ENCODE assay signal across 12 cellular contexts in genomic region chr12:10372534-10372931, GRCh38. TPM values are rescaled to one million over a fixed set of nuclear protein-coding genes. Genes with fewer than 3 reads are reported as not detected.
DNase-seq lines count a peak whose midpoint lies in the region; ATAC-seq and TF ChIP-seq lines count a peak whose summit lies in the region.
"Had no signal": no experiment of that assay in that cellular context is flagged by ENCODE, and none has a peak within 500 bp of the region (broad histone marks: within the 10 kb centered on the region; RNA-seq: fewer than 3 reads in every experiment).

No MANE protein-coding gene starts in this region.

- H3K27me3 Mint-ChIP-seq in Caco-2 (ENCODE audit: insufficient read depth, unreplicated experiment) (no peaks in the 10 kb centered on the region), progenitor cell of endocrine pancreas (no peaks in the 10 kb centered on the region)

- ATAC-seq in esophagus mucosa (peak; percentile 48), HG02642 (IDR thresholded peaks at IDR 0.05; ENCODE audit: poor library complexity, unreplicated experiment) (no peak), HG02571 (IDR thresholded peaks at IDR 0.05; ENCODE audit: unreplicated experiment) (no peak)
- ATAC-seq: body of pancreas had no signal

- DNase-seq in Caco-2 (peak; percentile 52 to 61), NOMO-1 treated with DMSO at 0.1 percent for 48 hours (lab: John Stamatoyannopoulos, UW; ENCODE audit: unreplicated experiment) (peak; percentile 17), progenitor cell of endocrine pancreas (ENCODE audit: low spot score, unreplicated experiment) (no peak), GM13976 (ENCODE audit: low spot score) (no peak)
- DNase-seq: body of pancreas, Karpas-422, NCI-H526 had no signal

- H3K4me1 Mint-ChIP-seq in Caco-2 (ENCODE audit: low read depth, unreplicated experiment) (peaks cover 40% of the 10 kb centered on the region), progenitor cell of endocrine pancreas (ENCODE audit: low read depth) (peaks cover 34% of the 10 kb centered on the region)

- H3K36me3 Mint-ChIP-seq in Caco-2 (ENCODE audit: insufficient read depth, unreplicated experiment) (peaks cover 7% of the 10 kb centered on the region), progenitor cell of endocrine pancreas (ENCODE audit: insufficient read depth) (peaks cover 73% of the 10 kb centered on the region)

- no peaks in the 10 kb centered on the region; the same call in 1 of the 2 replicates for H3K36me3 ChIP-seq in Caco-2 (ENCODE audit: control insufficient read depth, insufficient read depth, low read length)

- CTCF ChIA-PET in Caco-2 (lab: Charles Lee) = no interaction called here

- no TSS peak for BruUV-seq in Caco-2 (replicated peaks; lab: Mats Ljungman, UMichigan)

- H3K4me3 ChIP-seq in Caco-2 (ENCODE audit: low read depth, low read length) = no peak overlapping the region
- H3K4me3 ChIP-seq: body of pancreas had no signal

- peak overlapping the region; percentile 52 for H3K27ac Mint-ChIP-seq in Caco-2 (ENCODE audit: unreplicated experiment)
- peak overlapping the region; percentile 78 for H3K27ac Mint-ChIP-seq in progenitor cell of endocrine pancreas
- H3K27ac Mint-ChIP-seq: T-helper 1 cell treated with Interleukin-12 subunit alpha and Interleukin-12 subunit beta and Interleukin-4 antibody, amounts not matched to agents 30 μg/mL and 1 μg/mL, for 36 hours had no signal

- H3K27me3 ChIP-seq in Caco-2 (replicated peaks; ENCODE audit: control insufficient read depth, insufficient read depth, low read length) = no peaks in the 10 kb centered on the region
- H3K27me3 ChIP-seq: body of pancreas had no signal

- peaks cover 27% of the 10 kb centered on the region for H3K4me1 ChIP-seq in Caco-2

- peaks cover 27% of the 10 kb centered on the region for H3K9me3 Mint-ChIP-seq in Caco-2 (ENCODE audit: unreplicated experiment)
- peaks cover 18% of the 10 kb centered on the region for H3K9me3 Mint-ChIP-seq in progenitor cell of endocrine pancreas (ENCODE audit: low read depth)

- TF ChIP-seq CTCF in Caco-2 (IDR thresholded peaks at IDR 0.05; ENCODE audit: insufficient read depth in 1 of 2, low read depth in 1 of 2, low read length in 1 of 2, severe bottlenecking in 1 of 2, unreplicated experiment in 1 of 2) (no peak), progenitor cell of endocrine pancreas (IDR thresholded peaks at IDR 0.05; ENCODE audit: unreplicated experiment) (no peak), GM13976 (IDR thresholded peaks at IDR 0.05; ENCODE audit: borderline replicate concordance, control extremely low read depth, extremely low read depth, insufficient read depth, missing control alignments) (no peak)

- peak overlapping the region; percentile 62 for H3K4me3 Mint-ChIP-seq in Caco-2 (ENCODE audit: unreplicated experiment)
- H3K4me3 Mint-ChIP-seq in progenitor cell of endocrine pancreas (ENCODE audit: low read depth) = no peak overlapping the region
- H3K4me3 Mint-ChIP-seq: T-helper 1 cell treated with Interleukin-12 subunit alpha and Interleukin-12 subunit beta and Interleukin-4 antibody, amounts not matched to agents 30 μg/mL and 1 μg/mL, for 36 hours had no signal

- POLR2A ChIA-PET in Caco-2 (lab: Charles Lee) = no interaction called here

- intact Hi-C loops in Caco-2 (cut with micrococcal nuclease; ENCODE audit: unreplicated experiment) = loop anchor here (1.0 kb wide), 2 partner anchors 11 to 23 kb away; no protein-coding TSS in a partner anchor

- in situ Hi-C loops in GM13976 (cut with MboI; ENCODE audit: low sequenced_read_pairs, unreplicated experiment) = no loop called here

- H3K9me3 ChIP-seq in Caco-2 = peaks cover 17% of the 10 kb centered on the region
- H3K9me3 ChIP-seq: body of pancreas had no signal

RNA-seq across cellular contexts. Expression of gene KLRK1, which starts 17.3 kb away (rescaled TPM):
- total RNA-seq in Caco-2 (2022) (0.18 and 0.28 TPM in 2 replicates), esophagus mucosa (not detected), progenitor cell of endocrine pancreas (not detected in 2 replicates)
- total RNA-seq: Daoy had no signal

RNA-seq across cellular contexts. Expression of gene KLRC4, which starts 37.0 kb away (rescaled TPM):
- not detected in 2 replicates for total RNA-seq in Caco-2 (2022)
- not detected for total RNA-seq in esophagus mucosa
- total RNA-seq in progenitor cell of endocrine pancreas = not detected in 2 replicates
- total RNA-seq: body of pancreas, Daoy had no signal

RNA-seq across cellular contexts. Expression of gene KLRC3, which starts 47.9 kb away (rescaled TPM):
- total RNA-seq in Caco-2 (2022) = not detected in 2 replicates
- total RNA-seq in esophagus mucosa = not detected
- not detected in 2 replicates for total RNA-seq in progenitor cell of endocrine pancreas
- total RNA-seq: body of pancreas, Daoy had no signal

Comparison
In these comparisons a context has a peak if more than half of its experiments do, and no peak if none do; other contexts are left out.
1. DNase-seq: peak in Caco-2 (2 of 2) and NOMO-1 treated with DMSO at 0.1 percent for 48 hours (single experiment); none in progenitor cell of endocrine pancreas (single experiment) and GM13976 (single experiment).